21 cellular contexts compared by ENCODE assay signal in genomic region chr6:71460933-71461332, GRCh38.
A peak's percentile ranks its signal among the peaks of the same experiment; 100 is the strongest.
DNase-seq lines count a peak whose midpoint lies in the region; ATAC-seq, FAIRE-seq and TF ChIP-seq lines count a peak whose summit lies in the region.
"Had no signal": no experiment of that assay in that cellular context is flagged by ENCODE, and none has a peak within 500 bp of the region (broad histone marks: within the 10 kb centered on the region; RNA-seq: fewer than 3 reads in every experiment).

No MANE protein-coding gene starts in this region.

- H4K5ac ChIP-seq in mesendoderm (ENCODE audit: low read length), result no peak overlapping the region

- no CpG with 5 or more reads among the region's 3 CpGs for WGBS in mesendoderm (ENCODE audit: extremely low coverage, insufficient coverage, low lambda C conversion rate)

- no peak overlapping the region for H3K23ac ChIP-seq in mesendoderm (ENCODE audit: low read length)

- H2AK5ac ChIP-seq in mesendoderm (ENCODE audit: low read length), result no peak overlapping the region

- no peak overlapping the region for H4K8ac ChIP-seq in mesendoderm (ENCODE audit: low read depth, low read length)

- no peaks in the 10 kb centered on the region for H3K79me2 ChIP-seq in MM.1S (ENCODE audit: low read length)
- H3K79me2 ChIP-seq in mesendoderm (ENCODE audit: control insufficient read depth, insufficient read depth, low read length), result no peaks in the 10 kb centered on the region

- no peaks in the 10 kb centered on the region; the same call in 1 of the 2 replicates for H3F3A ChIP-seq in MM.1S (ENCODE audit: insufficient read depth, low read length)

- no peaks in the 10 kb centered on the region for H4K20me1 ChIP-seq in MM.1S (ENCODE audit: insufficient read depth, low read length)

- ATAC-seq in HG03342 (IDR thresholded peaks at IDR 0.05; ENCODE audit: unreplicated experiment), result no peak
- ATAC-seq: activated CD4-positive, alpha-beta T cell treated with anti-CD3 and anti-CD28 coated beads for 36 hours; activated T-helper 17 cell treated with anti-CD3 and anti-CD28 coated beads, Interleukin-2, amount 50 U/mL, for 72 hours; stimulated activated effector memory CD8-positive, alpha-beta T cell treated with anti-CD3 and anti-CD28 coated beads, Interleukin-12 subunit alpha, Interleukin-12 subunit beta, amount 100 ng/mL, for 72 hours had no signal

- FAIRE-seq in bronchial epithelial cell (lab: Jason Lieb, UNC), result no peak

- H3K4me3 ChIP-seq in MM.1S (ENCODE audit: low read length) (no peak overlapping the region), bronchial epithelial cell (ENCODE audit: low read depth, low read length) (no peak overlapping the region), mesendoderm (ENCODE audit: low read length) (no peak overlapping the region), BE2C (ENCODE audit: low read depth, low read length) (no peak overlapping the region)
- H3K4me3 ChIP-seq: cardiac muscle cell, dorsolateral prefrontal cortex, testis had no signal

- H3K9ac ChIP-seq in MM.1S (ENCODE audit: low read length) (no peak overlapping the region), mesendoderm (ENCODE audit: low read length) (no peak overlapping the region)

- no peaks in the 10 kb centered on the region for H3K79me1 ChIP-seq in mesendoderm (ENCODE audit: low read length)

- H3K4ac ChIP-seq in mesendoderm (ENCODE audit: low read depth, low read length), result no peak overlapping the region

- H3K4me1 ChIP-seq in MM.1S (ENCODE audit: low read length) (peaks cover 8% of the 10 kb centered on the region), mesendoderm (ENCODE audit: control insufficient read depth, low read depth, low read length) (no peaks in the 10 kb centered on the region), BE2C (no peaks in the 10 kb centered on the region)
- H3K4me1 ChIP-seq: testis had no signal

- DNase-seq in DMS53 (lab: John Stamatoyannopoulos, UW) (peak; percentile 38), MM.1S (peak; percentile 13), bronchial epithelial cell (ENCODE audit: low read depth) (peak; percentile 54), mesendoderm (no peak), BE2C (no peak), inferior parietal cortex (ENCODE audit: extremely low spot score) (no peak), cortex of kidney (lab: John Stamatoyannopoulos, UW) (no peak)
- DNase-seq: activated CD4-positive, alpha-beta T cell treated with anti-CD3 and anti-CD28 coated beads for 36 hours; activated naive CD8-positive, alpha-beta T cell treated with anti-CD3 and anti-CD28 coated beads, Interleukin-2, amount 10 ng/mL, durations not matched to agents 7 days and 5 days; dorsolateral prefrontal cortex; erythroblast; NCI-H1417 treated with DMSO at 0.1 percent for 48 hours; NCI-H2171 treated with DMSO at 0.1 percent for 48 hours; NCI-H82; testis had no signal

- H3K4me2 ChIP-seq in MM.1S (ENCODE audit: low read depth, low read length), result 0 out of 2 replicates have a peak overlapping the region, but pooled peaks have one; percentile 15
- no peak overlapping the region for H3K4me2 ChIP-seq in mesendoderm (ENCODE audit: low read length)

- H2BK120ac ChIP-seq in mesendoderm (ENCODE audit: low read depth, low read length), result no peak overlapping the region

- TF ChIP-seq CTCF in MM.1S (IDR thresholded peaks at IDR 0.05; ENCODE audit: low read length) (no peak), bronchial epithelial cell (IDR thresholded peaks at IDR 0.05; ENCODE audit: insufficient read depth, low read length, severe bottlenecking) (no peak), BE2C (IDR thresholded peaks at IDR 0.05; ENCODE audit: low read depth, low read length) (no peak)

- no peak overlapping the region for H2AFZ ChIP-seq in MM.1S (ENCODE audit: low read length)

- H3K18ac ChIP-seq in mesendoderm (ENCODE audit: low read length), result no peak overlapping the region

- peak overlapping the region; percentile 96 for H2BK15ac ChIP-seq in mesendoderm (replicated peaks; ENCODE audit: low read depth)

- H3K36me3 ChIP-seq in MM.1S (replicated peaks; ENCODE audit: insufficient read depth, low read length) (no peaks in the 10 kb centered on the region), bronchial epithelial cell (ENCODE audit: control insufficient read depth, insufficient read depth, low read length) (no peaks in the 10 kb centered on the region), mesendoderm (ENCODE audit: control insufficient read depth, insufficient read depth, low read length) (no peaks in the 10 kb centered on the region), BE2C (no peaks in the 10 kb centered on the region)
- H3K36me3 ChIP-seq: cardiac muscle cell, neutrophil had no signal

- no peak overlapping the region for H3K56ac ChIP-seq in mesendoderm (ENCODE audit: low read length)

- no peaks in the 10 kb centered on the region for H3K9me2 ChIP-seq in MM.1S (replicated peaks; ENCODE audit: insufficient read depth, low read length)

- no peaks in the 10 kb centered on the region for H3K27me3 ChIP-seq in MM.1S (replicated peaks; ENCODE audit: insufficient read depth, low read length)
- no peaks in the 10 kb centered on the region for H3K27me3 ChIP-seq in bronchial epithelial cell (ENCODE audit: control insufficient read depth, insufficient read depth, low read length)
- H3K27me3 ChIP-seq in mesendoderm (ENCODE audit: insufficient read depth, low read length, poor library complexity), result no peaks in the 10 kb centered on the region
- H3K27me3 ChIP-seq in BE2C, result no peaks in the 10 kb centered on the region
- H3K27me3 ChIP-seq: cardiac muscle cell, dorsolateral prefrontal cortex, neutrophil, testis had no signal

- H2BK5ac ChIP-seq in mesendoderm (ENCODE audit: low read length), result no peak overlapping the region

- no peaks in the 10 kb centered on the region for H3K9me3 ChIP-seq in MM.1S (replicated peaks; ENCODE audit: insufficient read depth, low read length)
- no peaks in the 10 kb centered on the region for H3K9me3 ChIP-seq in BE2C
- H3K9me3 ChIP-seq: neutrophil, testis had no signal

- H3K27ac ChIP-seq in MM.1S (ENCODE audit: low read length) (no peak overlapping the region), mesendoderm (ENCODE audit: low read depth, low read length) (no peak overlapping the region)
- H3K27ac ChIP-seq: cardiac muscle cell, dorsolateral prefrontal cortex, neutrophil, RWPE1, testis had no signal

Comparison
In these comparisons a context has a peak if more than half of its experiments do, and no peak if none do; other contexts are left out.
1. DNase-seq: peak in DMS53 (single experiment), MM.1S (single experiment) and bronchial epithelial cell (single experiment); none in mesendoderm (single experiment), BE2C (single experiment), inferior parietal cortex (single experiment) and cortex of kidney (single experiment).